In genomic region chr2:175500255-175500654, GRCh38 we compare ENCODE assay signal across 24 cellular contexts.
"Had no signal": no experiment of that assay in that cellular context is flagged by ENCODE, and none has a peak within 500 bp of the region (broad histone marks: within the 10 kb centered on the region; RNA-seq: fewer than 3 reads in every experiment).

No MANE protein-coding gene starts in this region.

- H3K27ac ChIP-seq: left lung, lower lobe of right lung, right atrium auricular region, skin epidermis, spleen, transverse colon, upper lobe of left lung, vagina had no signal

- H3K4me3 Mint-ChIP-seq: naive thymus-derived CD8-positive, alpha-beta T cell; nephron; neural crest cell; stimulated activated effector memory CD8-positive, alpha-beta T cell treated with anti-CD3 and anti-CD28 coated beads, Interleukin-12 subunit alpha, Interleukin-12 subunit beta, amount 100 ng/mL, for 72 hours; stimulated activated naive CD8-positive, alpha-beta T cell treated with anti-CD3 and anti-CD28 coated beads, Interleukin-15, Interleukin-2, amounts not matched to agents 100 ng/mL and 50 ng/mL, for 24 hours had no signal

- H3K4me1 Mint-ChIP-seq: naive thymus-derived CD8-positive, alpha-beta T cell; nephron; neural crest cell; stimulated activated effector memory CD8-positive, alpha-beta T cell treated with anti-CD3 and anti-CD28 coated beads, Interleukin-12 subunit alpha, Interleukin-12 subunit beta, amount 100 ng/mL, for 72 hours had no signal

- H3K27me3 ChIP-seq: left lung, right atrium auricular region, transverse colon, upper lobe of left lung, vagina had no signal

- H3K4me3 ChIP-seq: left lung, lower lobe of right lung, right atrium auricular region, skin epidermis, spleen, transverse colon, upper lobe of left lung, vagina had no signal

- H3K9me3 ChIP-seq: vagina had no signal

- H3K27ac Mint-ChIP-seq: naive thymus-derived CD8-positive, alpha-beta T cell; nephron; progenitor cell of endocrine pancreas; stimulated activated effector memory CD8-positive, alpha-beta T cell treated with anti-CD3 and anti-CD28 coated beads, Interleukin-12 subunit alpha, Interleukin-12 subunit beta, amount 100 ng/mL, for 72 hours; stimulated activated naive CD8-positive, alpha-beta T cell treated with anti-CD3 and anti-CD28 coated beads, Interleukin-15, Interleukin-2, amounts not matched to agents 100 ng/mL and 50 ng/mL, for 24 hours had no signal

- DNase-seq: hippocampal formation; left colon; left lung; lower lobe of right lung; mammary epithelial cell; mesenchymal stem cell; naive thymus-derived CD8-positive, alpha-beta T cell; nucleus accumbens; spleen; stimulated activated CD4-positive, alpha-beta T cell treated with anti-CD3 and anti-CD28 coated beads, Interleukin-4, amount 100 ng/mL, for 24 hours; stimulated activated naive CD4-positive, alpha-beta T cell; substantia nigra; transverse colon; upper lobe of left lung had no signal

- H3K27me3 Mint-ChIP-seq: progenitor cell of endocrine pancreas; stimulated activated naive CD8-positive, alpha-beta T cell treated with anti-CD3 and anti-CD28 coated beads, Interleukin-15, Interleukin-2, amounts not matched to agents 100 ng/mL and 50 ng/mL, for 24 hours had no signal

- H3K36me3 Mint-ChIP-seq: stimulated activated effector memory CD8-positive, alpha-beta T cell treated with anti-CD3 and anti-CD28 coated beads, Interleukin-12 subunit alpha, Interleukin-12 subunit beta, amount 100 ng/mL, for 72 hours had no signal

- H3K4me1 ChIP-seq: left lung, lower lobe of right lung, right atrium auricular region, spleen, transverse colon, upper lobe of left lung, vagina had no signal

- ATAC-seq: left colon; left lung; lower lobe of right lung; naive thymus-derived CD8-positive, alpha-beta T cell; sciatic nerve; stimulated activated effector memory CD8-positive, alpha-beta T cell treated with anti-CD3 and anti-CD28 coated beads, Interleukin-12 subunit alpha, Interleukin-12 subunit beta, amount 100 ng/mL, for 72 hours had no signal

- FAIRE-seq: keratinocyte had no signal

- H3K36me3 ChIP-seq: left lung, lower lobe of right lung, right atrium auricular region, spleen, transverse colon, upper lobe of left lung, vagina had no signal
